In genomic region chr14:105474478-105475268, GRCh38 we compare ENCODE assay signal across 8 cellular contexts. TPM values are rescaled to one million over a fixed set of nuclear protein-coding genes. Genes with fewer than 3 reads are reported as not detected.
DNase-seq lines count a peak whose midpoint lies in the region; ATAC-seq, FAIRE-seq and TF ChIP-seq lines count a peak whose summit lies in the region.

Gene CRIP2 (plus strand): TSS chr14:105474821. CDS start chr14:105474863, 42 bp downstream.

- RAD21 ChIA-PET in GM12878 (lab: Charles Lee; ENCODE audit: unreplicated experiment): no interaction called here

- TF ChIP-seq POLR2A in GM12878 (IDR thresholded peaks at IDR 0.05; ENCODE audit: low read depth, low read length): no peak

- no peaks in the 10 kb centered on the region for H4K20me1 ChIP-seq in GM12878 (ENCODE audit: control insufficient read depth, insufficient read depth)
- H4K20me1 ChIP-seq in hepatocyte (ENCODE audit: insufficient read depth, poor library complexity, severe bottlenecking): no peaks in the 10 kb centered on the region

- peak; percentile 56 for DNase-seq in activated gamma-delta T cell (lab: John Stamatoyannopoulos, UW)
- DNase-seq in activated gamma-delta T cell treated with Interleukin-2 at 50 U/mL for 16 hours: no peak
- DNase-seq in NCI-H345 (lab: John Stamatoyannopoulos, UW): peak; percentile 80
- no peak for DNase-seq in GM12878 (ENCODE audit: low read depth, low spot score)
- DNase-seq in hepatocyte (ENCODE audit: low spot score): peak; percentile 83
- DNase-seq in retinal pigment epithelial cell (ENCODE audit: low read depth): no peak
- no peak for DNase-seq in middle frontal gyrus (ENCODE audit: extremely low spot score, low spot score)

- intact Hi-C loops in GM12878 (cut with micrococcal nuclease; ENCODE audit: unreplicated experiment): no loop called here

- no peak for TF ChIP-seq EP300 in GM12878 (IDR thresholded peaks at IDR 0.05; ENCODE audit: borderline replicate concordance in 1 of 2, control insufficient read depth in 1 of 2, low read depth in 2 of 2, low read length in 2 of 2)

- CTCF ChIA-PET in GM12878 (lab: Yijun Ruan, JAX): no interaction called here

- FAIRE-seq in GM12878 (lab: Jason Lieb, UNC): no peak

- peaks cover 0 to 2% of the 10 kb centered on the region in 2 experiments; a peak in 1 of 4 replicates for H3K36me3 ChIP-seq in GM12878 (ENCODE audit: control insufficient read depth in 2 of 2, insufficient read depth in 2 of 2, low read length in 1 of 2)
- no peaks in the 10 kb centered on the region for H3K36me3 ChIP-seq in hepatocyte (replicated peaks; ENCODE audit: insufficient read depth, low read depth)

- no peaks in the 10 kb centered on the region for H3K79me2 ChIP-seq in GM12878 (ENCODE audit: control insufficient read depth, insufficient read depth, low read length)
- H3K79me2 ChIP-seq in hepatocyte: no peaks in the 10 kb centered on the region

- H3K9me3 ChIP-seq in GM12878 (replicated peaks; ENCODE audit: control insufficient read depth, insufficient read depth, low read length) (no peaks in the 10 kb centered on the region; the same call in 2 of the 3 replicates), hepatocyte (ENCODE audit: low read depth) (no peaks in the 10 kb centered on the region)

- peak within 1 kb of the TSS; percentile 82 for H3K4me2 ChIP-seq in GM12878 (ENCODE audit: control insufficient read depth, insufficient read depth)
- peak within 1 kb of the TSS; percentile 99 for H3K4me2 ChIP-seq in hepatocyte

- no peak within 1 kb of the TSS for H3K9ac ChIP-seq in GM12878 (ENCODE audit: control insufficient read depth, insufficient read depth, low read length)

- POLR2A ChIA-PET in GM12878 (lab: Charles Lee): no interaction called here

- H3K27me3 ChIP-seq in GM12878 (replicated peaks in 1 of 2; ENCODE audit: control insufficient read depth in 2 of 2, insufficient read depth in 2 of 2, low read length in 1 of 2): peaks cover 4 to 11% of the 10 kb centered on the region in 2 experiments; a peak in 3 of 4 replicates
- H3K27me3 ChIP-seq in hepatocyte: peaks cover 41% of the 10 kb centered on the region

- ATAC-seq in GM12878 (peak; percentile 35), GM21717 (IDR thresholded peaks at IDR 0.05; ENCODE audit: unreplicated experiment) (no peak)

- no peak for TF ChIP-seq RAD21 in GM12878 (IDR thresholded peaks at IDR 0.05; ENCODE audit: insufficient read depth, low read depth, low read length)

- SMC1A ChIA-PET in GM12878 (lab: Charles Lee; ENCODE audit: uncharacterized antibody, unreplicated experiment): no interaction called here

- H3K9me2 ChIP-seq in hepatocyte (replicated peaks; ENCODE audit: insufficient read depth): no peaks in the 10 kb centered on the region

- no peak within 1 kb of the TSS for H3K27ac ChIP-seq in GM12878 (ENCODE audit: control insufficient read depth, insufficient read depth)
- peak within 1 kb of the TSS; percentile 79 for H3K27ac ChIP-seq in hepatocyte

- no TSS peak for BruUV-seq in GM12878 (replicated peaks; lab: Mats Ljungman, UMichigan)

- H3K4me3 ChIP-seq in GM12878 (peak within 1 kb of the TSS; percentile 44; the same call in 1 of the 2 replicates), hepatocyte (peak within 1 kb of the TSS; percentile 82), retinal pigment epithelial cell (ENCODE audit: low read length) (peak within 1 kb of the TSS; percentile 45)

- H2AFZ ChIP-seq in GM12878 (ENCODE audit: control insufficient read depth, low read depth, low read length) (no peak within 1 kb of the TSS), hepatocyte (peak within 1 kb of the TSS; percentile 60)

- H3K4me1 ChIP-seq in GM12878 (ENCODE audit: control insufficient read depth, insufficient read depth, low read length): no peaks in the 10 kb centered on the region
- peaks cover 48% of the 10 kb centered on the region for H3K4me1 ChIP-seq in hepatocyte (ENCODE audit: insufficient read depth)

- 1% methylated on average over 50 of the region's 118 CpGs for WGBS in GM12878 (ENCODE audit: insufficient coverage, insufficient replicate concordance, low lambda C conversion rate, missing lambda C conversion rate)
- WGBS in hepatocyte (ENCODE audit: low lambda C conversion rate, missing lambda C conversion rate): under 1% methylated on average over 52 of the region's 118 CpGs

- TF ChIP-seq CTCF in GM12878 (IDR thresholded peaks at IDR 0.05 in 2 of 3, conservative IDR thresholded peaks at IDR 0.05 in 1 of 3; ENCODE audit: control insufficient read depth in 2 of 3, extremely low read depth in 1 of 3, insufficient read depth in 1 of 3, low read depth in 3 of 3, low read length in 3 of 3) (no peak), hepatocyte (IDR thresholded peaks at IDR 0.05; ENCODE audit: poor library complexity) (no peak), retinal pigment epithelial cell (conservative IDR thresholded peaks at IDR 0.05; ENCODE audit: low read depth, low read length) (no peak)

- in situ Hi-C loops in GM12878 (cut with MboI): no loop called here

TF ChIP-seq in GM12878, 131 proteins besides CTCF, POLR2A, EP300 and RAD21:
- TF ChIP-seq ZSCAN29 (IDR thresholded peaks at IDR 0.05): peak; percentile 93
- peak; percentile 28; the same call in 1 of the 2 replicates for TF ChIP-seq LARP7 (IDR thresholded peaks at IDR 0.05)
- TF ChIP-seq TAF1 (IDR thresholded peaks at IDR 0.05; ENCODE audit: borderline replicate concordance, low read depth, low read length): no peak
- TF ChIP-seq ZNF384 (IDR thresholded peaks at IDR 0.05; ENCODE audit: borderline replicate concordance, low read depth, low read length): no peak
- TF ChIP-seq ZBTB4 (CRISPR knock-in tag; IDR thresholded peaks at IDR 0.05): no peak
- peak in 1 of 2 experiments; percentile 49; a peak in 1 of 3 replicates for TF ChIP-seq EGR1 (IDR thresholded peaks at IDR 0.05; ENCODE audit: borderline replicate concordance in 1 of 2, low read depth in 2 of 2, low read length in 2 of 2)
- TF ChIP-seq SUZ12 (IDR thresholded peaks at IDR 0.05; ENCODE audit: unreplicated experiment): peak; percentile 93
- no peak for TF ChIP-seq TCF7 (IDR thresholded peaks at IDR 0.05; ENCODE audit: borderline replicate concordance)
- no peak for TF ChIP-seq HSF1 (IDR thresholded peaks at IDR 0.05; ENCODE audit: low read depth, low read length)
- TF ChIP-seq BACH1 (IDR thresholded peaks at IDR 0.05; ENCODE audit: borderline replicate concordance): no peak

RNA-seq across cellular contexts. Expression of gene CRIP2, which starts in this region (rescaled TPM):
- total RNA-seq in GM12878 (2013; cell fraction: nucleolus; rRNA removed): not detected in 2 replicates
- total RNA-seq in GM12878 (2014; rRNA removed) (0.11 TPM in 1 of 2 replicates, not detected in the other), GM12878 (2014; rRNA removed; fragmentation: Illumina TruSeq; extraction: Trizol) (not detected in 2 replicates), GM12878 (2021) (0.49 and 0.61 TPM in 2 replicates), hepatocyte (8.3 and 11.3 TPM in 2 replicates)
- not detected for polyA plus RNA-seq in GM12878 (2011; ENCODE audit: low read depth)
- polyA plus RNA-seq in GM12878 (2011; rRNA removed) (0.04 TPM in 1 of 2 replicates, not detected in the other), GM12878 (2014; fragmentation: Illumina TruSeq; extraction: Trizol) (not detected in 2 replicates), GM12878 (2014; fragmentation: Nextera tagmentation; extraction: Ambion mirVana) (not detected), GM12878 (2014; rRNA removed) (not detected in 2 replicates), GM12878 (2016; fragmentation: Nextera tagmentation; extraction: Ambion mirVana) (under 1 TPM; 0.37 to 0.62 TPM), hepatocyte (29.1 and 45.6 TPM in 2 replicates)
- polyA plus RNA-seq in GM12878 (2011; cell fraction: cytosol; rRNA removed): 0.39 and 0.40 TPM in 2 replicates
- 0.37 and 0.57 TPM in 2 replicates for polyA plus RNA-seq in GM12878 (2011; cell fraction: nucleus; rRNA removed)
- 0.15 and 0.22 TPM in 2 replicates for polyA plus RNA-seq in GM12878 (2012)
- polyA minus RNA-seq in GM12878 (2011; rRNA and poly(A)+ RNA removed): not detected in 2 replicates
- 2.9 and 4.2 TPM in 2 replicates for polyA minus RNA-seq in GM12878 (2011; cell fraction: cytosol; rRNA and poly(A)+ RNA removed)
- 1.4 TPM in 1 of 2 replicates, not detected in the other for polyA minus RNA-seq in GM12878 (2011; cell fraction: nucleus; rRNA and poly(A)+ RNA removed)

Comparison
In these comparisons a context has a peak if more than half of its experiments do, and no peak if none do; other contexts are left out.
1. RNA of gene CRIP2 (polyA plus RNA-seq): 29.1 to 45.6 TPM in hepatocyte; 0.04 to 0.62 TPM in GM12878; every median in the first group is over 10 times any median in the second.
2. DNase-seq: peak in activated gamma-delta T cell (single experiment), NCI-H345 (single experiment) and hepatocyte (single experiment); none in activated gamma-delta T cell treated with Interleukin-2 at 50 U/mL for 16 hours (single experiment), GM12878 (single experiment), retinal pigment epithelial cell (single experiment) and middle frontal gyrus (single experiment).
3. Peak in every context shown above with its lines, with median percentiles within 50 percentile points of each other: H3K4me3 ChIP-seq.